Comparison of ENCODE assay signal across 1 cellular context in genomic region chr11:119341222-119342022, GRCh38.
TF ChIP-seq lines count a peak whose summit lies in the region.

No MANE protein-coding gene starts in this region.

TF ChIP-seq in GM23338, 12 proteins besides CTCF, POLR2A, EP300 and RAD21 (continued from another document):
- no peak for TF ChIP-seq ZNF462 (CRISPR knock-in tag; IDR thresholded peaks at IDR 0.05)
- TF ChIP-seq REST (IDR thresholded peaks at IDR 0.05; ENCODE audit: unreplicated experiment): no peak
- no peak for TF ChIP-seq CREB1 (CRISPR knock-in tag; IDR thresholded peaks at IDR 0.05; ENCODE audit: low read depth)
- no peak for TF ChIP-seq EZH2 (IDR thresholded peaks at IDR 0.05; ENCODE audit: low read depth, unreplicated experiment)
- no peak for TF ChIP-seq JUNB (IDR thresholded peaks at IDR 0.05; ENCODE audit: unreplicated experiment)
- TF ChIP-seq ETS1 (IDR thresholded peaks at IDR 0.05): no peak
- no peak for TF ChIP-seq POLR2AphosphoS5 (IDR thresholded peaks at IDR 0.05; ENCODE audit: low read depth)
- TF ChIP-seq ZNF331 (CRISPR knock-in tag; IDR thresholded peaks at IDR 0.05; ENCODE audit: low read depth): no peak
